In the genomic region with DNA sequence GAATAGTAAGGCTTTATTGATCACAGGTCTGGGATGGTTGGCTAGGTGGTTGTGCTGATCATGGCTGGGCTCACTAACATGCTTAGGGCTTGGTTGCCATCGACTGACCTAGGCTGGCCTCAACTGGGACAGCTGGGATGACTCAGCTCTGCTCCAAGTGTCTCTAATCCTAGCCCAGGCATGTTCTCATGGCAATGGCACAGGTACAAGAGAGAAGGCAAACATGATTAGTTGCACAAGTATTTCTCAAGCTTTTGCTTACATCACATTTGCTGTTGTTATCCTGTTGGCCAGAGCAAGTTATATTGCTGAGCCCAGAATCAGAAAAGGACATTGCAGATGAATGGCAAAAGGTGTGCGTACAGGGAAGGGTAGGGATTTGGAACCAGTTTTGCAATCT, we compare ENCODE assay signal across 14 cellular contexts.
DNase-seq lines count a peak whose midpoint lies in the region; TF ChIP-seq lines count a peak whose summit lies in the region.
"Had no signal": no experiment of that assay in that cellular context is flagged by ENCODE, and none has a peak within 500 bp of the region (broad histone marks: within the 10 kb centered on the region; RNA-seq: fewer than 3 reads in every experiment).

No MANE protein-coding gene starts in this region.

- 61% methylated on average over 2 of the region's 2 CpGs for WGBS in suprapubic skin

- no peaks in the 10 kb centered on the region for H3K36me3 Mint-ChIP-seq in Calu3 (ENCODE audit: insufficient read depth, unreplicated experiment)
- H3K36me3 Mint-ChIP-seq: stimulated activated effector memory CD8-positive, alpha-beta T cell treated with anti-CD3 and anti-CD28 coated beads, Interleukin-12 subunit alpha, Interleukin-12 subunit beta, amount 100 ng/mL, for 72 hours had no signal

- TF ChIP-seq EP300 in suprapubic skin (IDR thresholded peaks at IDR 0.05), result no peak

- BruUV-seq in Calu3 (replicated peaks; lab: Mats Ljungman, UMichigan), result no TSS peak

- peaks cover 4% of the 10 kb centered on the region for H3K4me1 ChIP-seq in suprapubic skin

- H3K27me3 ChIP-seq in suprapubic skin, result no peaks in the 10 kb centered on the region

- no peaks in the 10 kb centered on the region for H3K9me3 Mint-ChIP-seq in Calu3 (ENCODE audit: low read depth, unreplicated experiment)
- H3K9me3 Mint-ChIP-seq: stimulated activated effector memory CD8-positive, alpha-beta T cell treated with anti-CD3 and anti-CD28 coated beads, Interleukin-12 subunit alpha, Interleukin-12 subunit beta, amount 100 ng/mL, for 72 hours had no signal

- H3K9me3 ChIP-seq in suprapubic skin, result no peaks in the 10 kb centered on the region

- intact Hi-C loops in cardiac septum (cut with DNase I), result no loop called here
- intact Hi-C loops in Calu3 (cut with micrococcal nuclease; ENCODE audit: unreplicated experiment), result no loop called here

- TF ChIP-seq CTCF in suprapubic skin (IDR thresholded peaks at IDR 0.05) (no peak), Calu3 (IDR thresholded peaks at IDR 0.05; ENCODE audit: unreplicated experiment) (no peak)

- no peak for TF ChIP-seq POLR2A in suprapubic skin (IDR thresholded peaks at IDR 0.05)

- no peaks in the 10 kb centered on the region for H3K4me1 Mint-ChIP-seq in Calu3 (ENCODE audit: low read depth, unreplicated experiment)
- H3K4me1 Mint-ChIP-seq: stimulated activated effector memory CD8-positive, alpha-beta T cell treated with anti-CD3 and anti-CD28 coated beads, Interleukin-12 subunit alpha, Interleukin-12 subunit beta, amount 100 ng/mL, for 72 hours had no signal

- H3K27me3 Mint-ChIP-seq in Calu3 (ENCODE audit: unreplicated experiment), result peaks cover 53% of the 10 kb centered on the region

- H3K4me3 ChIP-seq in suprapubic skin, result no peak overlapping the region

- H3K27ac Mint-ChIP-seq in Calu3 (ENCODE audit: unreplicated experiment), result no peak overlapping the region
- H3K27ac Mint-ChIP-seq: stimulated activated effector memory CD8-positive, alpha-beta T cell treated with anti-CD3 and anti-CD28 coated beads, Interleukin-12 subunit alpha, Interleukin-12 subunit beta, amount 100 ng/mL, for 72 hours had no signal

- H3K27ac ChIP-seq in suprapubic skin, result peak overlapping the region; percentile 85

- CTCF ChIA-PET in Calu3 (lab: Charles Lee), result interaction anchor here (0.7 kb wide), 1 partner anchor 35 kb away, joined by 3 read pairs; no protein-coding TSS in a partner anchor

- H3K36me3 ChIP-seq in suprapubic skin, result no peaks in the 10 kb centered on the region

- no peak overlapping the region for H3K4me3 Mint-ChIP-seq in Calu3 (ENCODE audit: low read depth, unreplicated experiment)
- H3K4me3 Mint-ChIP-seq: stimulated activated effector memory CD8-positive, alpha-beta T cell treated with anti-CD3 and anti-CD28 coated beads, Interleukin-12 subunit alpha, Interleukin-12 subunit beta, amount 100 ng/mL, for 72 hours had no signal

- DNase-seq in DMS153 (lab: John Stamatoyannopoulos, UW), result peak; percentile 9
- no peak for DNase-seq in DMS153 treated with DMSO at 0.1 percent for 48 hours (lab: John Stamatoyannopoulos, UW; ENCODE audit: unreplicated experiment)
- peak; percentile 25 for DNase-seq in SW480 (ENCODE audit: low spot score)
- DNase-seq in cardiac septum (ENCODE audit: low spot score), result peak; percentile 17
- DNase-seq in suprapubic skin (ENCODE audit: low spot score in 2 of 2), result no peak
- DNase-seq in Calu3, result no peak
- DNase-seq in ecto neural progenitor cell (ENCODE audit: low spot score), result no peak
- DNase-seq in cerebellar nuclear complex (lab: John Stamatoyannopoulos, UW), result no peak
- DNase-seq: GF-D8; hippocampal formation; NCI-H146; RPMI8226; stimulated activated CD4-positive, alpha-beta T cell treated with anti-CD3 and anti-CD28 coated beads, Interleukin-15, amount 100 ng/mL, for 24 hours had no signal

Comparison
In these comparisons a context has a peak if more than half of its experiments do, and no peak if none do; other contexts are left out.
1. DNase-seq: peak in DMS153 (single experiment), SW480 (single experiment) and cardiac septum (single experiment); none in DMS153 treated with DMSO at 0.1 percent for 48 hours (single experiment), suprapubic skin (0 of 2), Calu3 (single experiment), ecto neural progenitor cell (single experiment) and cerebellar nuclear complex (0 of 2).